In the genomic region with DNA sequence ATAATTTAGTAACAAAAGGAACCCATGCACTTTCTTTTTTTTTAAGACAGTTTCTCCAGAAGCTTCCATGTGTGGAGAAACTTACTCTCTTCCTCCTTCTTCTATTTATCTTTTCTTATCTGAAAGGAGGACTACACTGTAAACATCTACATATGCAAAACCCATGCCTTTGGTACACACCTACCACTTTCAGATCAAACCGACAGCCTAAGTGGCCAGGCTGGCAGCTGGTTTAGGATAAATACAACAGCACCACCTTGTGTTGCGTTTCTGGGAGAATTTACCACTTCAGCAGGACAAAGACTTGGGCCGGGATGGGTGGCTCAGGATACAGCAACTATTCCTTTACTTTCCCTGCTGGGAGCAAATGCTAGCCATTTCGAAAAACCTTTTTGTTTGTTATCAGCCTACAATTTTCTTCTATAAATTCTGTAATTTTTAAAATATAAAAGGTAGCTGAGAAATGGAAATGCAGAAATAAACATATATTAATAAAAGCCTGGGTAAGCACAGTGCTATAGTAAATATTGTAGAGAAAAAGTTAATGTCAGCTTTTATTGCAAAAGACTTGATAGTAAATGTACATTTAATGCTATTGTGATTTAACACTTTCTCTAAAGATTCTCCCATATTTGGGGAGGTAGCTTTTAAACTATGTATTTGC, we compare ENCODE assay signal across 8 cellular contexts.
DNase-seq lines count a peak whose midpoint lies in the region; ATAC-seq, FAIRE-seq and TF ChIP-seq lines count a peak whose summit lies in the region.

No MANE protein-coding gene starts in this region.

- H3K4me1 Mint-ChIP-seq in activated T-cell treated with anti-CD3 and anti-CD28 coated beads, Interleukin-2, amount 50 U/mL, for 72 hours (ENCODE audit: low read depth): peaks cover 32% of the 10 kb centered on the region
- H3K4me1 Mint-ChIP-seq in nephron progenitor cell: peaks cover 8% of the 10 kb centered on the region

- H3K9me3 ChIP-seq in GM23248 (ENCODE audit: low read depth): no peaks in the 10 kb centered on the region
- H3K9me3 ChIP-seq in subcutaneous abdominal adipose tissue (ENCODE audit: control insufficient read depth in 5 of 5, low read length in 5 of 5): no peaks in the 10 kb centered on the region

- H3K4me3 Mint-ChIP-seq in activated T-cell treated with anti-CD3 and anti-CD28 coated beads, Interleukin-2, amount 50 U/mL, for 72 hours: peak overlapping the region in 1 of 2 donors; percentile 87
- no peak overlapping the region for H3K4me3 Mint-ChIP-seq in nephron progenitor cell

- 0 to 1% methylated on average over 4 of the region's 4 CpGs for WGBS in GM23248 (ENCODE audit: low coverage in 1 of 2, low lambda C conversion rate in 2 of 2, missing lambda C conversion rate in 2 of 2), 2 experiments

- no peaks in the 10 kb centered on the region for H3K36me3 ChIP-seq in GM23248 (ENCODE audit: low read depth)
- no peaks in the 10 kb centered on the region for H3K36me3 ChIP-seq in subcutaneous abdominal adipose tissue (ENCODE audit: control insufficient read depth in 5 of 5, insufficient read depth in 5 of 5, low read length in 5 of 5)

- H3K9ac ChIP-seq in GM23248 (no peak overlapping the region), subcutaneous abdominal adipose tissue (ENCODE audit: low read length in 5 of 5) (no peak overlapping the region)

- H3K27me3 Mint-ChIP-seq in activated T-cell treated with anti-CD3 and anti-CD28 coated beads, Interleukin-2, amount 50 U/mL, for 72 hours (ENCODE audit: low read depth): no peaks in the 10 kb centered on the region
- no peaks in the 10 kb centered on the region for H3K27me3 Mint-ChIP-seq in nephron progenitor cell (ENCODE audit: low read depth, poor library complexity)

- H2AFZ ChIP-seq in GM23248: peak overlapping the region; percentile 71; the same call in 1 of the 2 replicates

- H4K20me1 ChIP-seq in GM23248 (ENCODE audit: insufficient read depth): no peaks in the 10 kb centered on the region

- no peak overlapping the region for H3K4me2 ChIP-seq in GM23248 (ENCODE audit: unreplicated experiment)

- H3K27ac Mint-ChIP-seq in activated T-cell treated with anti-CD3 and anti-CD28 coated beads, Interleukin-2, amount 50 U/mL, for 72 hours: peak overlapping the region; percentile 86
- no peak overlapping the region for H3K27ac Mint-ChIP-seq in nephron progenitor cell

- TF ChIP-seq CTCF in fibroblast of mammary gland (conservative IDR thresholded peaks at IDR 0.05; ENCODE audit: control insufficient read depth, insufficient read depth, low read depth, low read length) (peak; percentile 82), nephron progenitor cell (IDR thresholded peaks at IDR 0.05) (peak; percentile 81)

- DNase-seq in ELF-1 (ENCODE audit: low read depth, low spot score): peak; percentile 88
- peak; percentile 90 for DNase-seq in GM23248
- peak; percentile 86 for DNase-seq in LHCN-M2 (ENCODE audit: low read depth)
- DNase-seq in RCC 7860 (ENCODE audit: low spot score): peak; percentile 58
- DNase-seq in activated T-cell treated with anti-CD3 and anti-CD28 coated beads, Interleukin-2, amount 50 U/mL, for 72 hours: peak; percentile 65 to 71
- peak; percentile 88 for DNase-seq in fibroblast of mammary gland (ENCODE audit: low read depth)
- DNase-seq in nephron progenitor cell: peak; percentile 61

- peaks cover 44% of the 10 kb centered on the region for H3F3A ChIP-seq in GM23248 (ENCODE audit: insufficient read depth)

- H3K27ac ChIP-seq in GM23248: no peak overlapping the region
- peak overlapping the region; percentile 70 for H3K27ac ChIP-seq in subcutaneous abdominal adipose tissue (ENCODE audit: low read depth, low read length)

- peak; percentile 87 to 95 for ATAC-seq in activated T-cell treated with anti-CD3 and anti-CD28 coated beads, Interleukin-2, amount 50 U/mL, for 72 hours (replicated peaks in 1 of 2)

- no peak overlapping the region for H3K4me3 ChIP-seq in GM23248
- H3K4me3 ChIP-seq in fibroblast of mammary gland (ENCODE audit: control insufficient read depth, low read depth, low read length): no peak overlapping the region
- no peak overlapping the region for H3K4me3 ChIP-seq in subcutaneous abdominal adipose tissue (ENCODE audit: low read depth in 1 of 5, low read length in 5 of 5)

- FAIRE-seq in RCC 7860 (lab: Jason Lieb, UNC): peak; percentile 65

- H3K9me2 ChIP-seq in GM23248 (ENCODE audit: insufficient read depth): no peaks in the 10 kb centered on the region

- H3K36me3 Mint-ChIP-seq in activated T-cell treated with anti-CD3 and anti-CD28 coated beads, Interleukin-2, amount 50 U/mL, for 72 hours (ENCODE audit: insufficient read depth in 2 of 2): no peaks in the 10 kb centered on the region
- H3K36me3 Mint-ChIP-seq in nephron progenitor cell (ENCODE audit: low read depth): no peaks in the 10 kb centered on the region

- H3K4me1 ChIP-seq in GM23248 (ENCODE audit: insufficient read depth) (peaks cover 45% of the 10 kb centered on the region), subcutaneous abdominal adipose tissue (ENCODE audit: control insufficient read depth in 5 of 5, insufficient read depth in 5 of 5, low read length in 5 of 5) (peaks cover 0 to 34% (median 31%) of the 10 kb centered on the region in 5 donors)

- H3K27me3 ChIP-seq in GM23248 (replicated peaks; ENCODE audit: insufficient read depth) (no peaks in the 10 kb centered on the region), subcutaneous abdominal adipose tissue (ENCODE audit: control insufficient read depth in 5 of 5, insufficient read depth in 4 of 5, low read length in 5 of 5) (no peaks in the 10 kb centered on the region)

- no peaks in the 10 kb centered on the region for H3K9me3 Mint-ChIP-seq in activated T-cell treated with anti-CD3 and anti-CD28 coated beads, Interleukin-2, amount 50 U/mL, for 72 hours
- H3K9me3 Mint-ChIP-seq in nephron progenitor cell: peaks cover 17% of the 10 kb centered on the region

- in situ Hi-C loops in GM23248 (cut with MboI): loop anchor here (25.0 kb wide), 1 partner anchor 1137 kb away; a partner anchor contains a TSS

- no peaks in the 10 kb centered on the region for H3K79me2 ChIP-seq in GM23248 (ENCODE audit: insufficient read depth)
